Comparison of ENCODE assay signal across 22 cellular contexts in genomic region chr11:95994340-95994728, GRCh38.
"Had no signal": no experiment of that assay in that cellular context is flagged by ENCODE, and none has a peak within 500 bp of the region (broad histone marks: within the 10 kb centered on the region; RNA-seq: fewer than 3 reads in every experiment).

No MANE protein-coding gene starts in this region.

- H3K27ac ChIP-seq: ascending aorta, breast epithelium, gastrocnemius medialis, heart left ventricle, lower lobe of right lung, SK-N-MC, skin epidermis had no signal

- H3K36me3 ChIP-seq: ascending aorta, breast epithelium, gastrocnemius medialis, lower lobe of right lung had no signal

- H3K4me3 ChIP-seq: ascending aorta, breast epithelium, gastrocnemius medialis, heart left ventricle, lower lobe of right lung, SK-N-MC, skin epidermis, upper lobe of left lung had no signal

- H3K9me3 ChIP-seq: ascending aorta, breast epithelium, gastrocnemius medialis, heart left ventricle, lower lobe of right lung, upper lobe of left lung had no signal

- H3K27me3 ChIP-seq: ascending aorta, breast epithelium, gastrocnemius medialis, heart left ventricle, upper lobe of left lung had no signal

- ATAC-seq: activated CD8-positive, alpha-beta memory T cell treated with anti-CD3 and anti-CD28 coated beads, Interleukin-2, amount 10 ng/mL, durations not matched to agents 7 days and 5 days; activated T-cell treated with anti-CD3 and anti-CD28 coated beads, Interleukin-2, amount 50 U/mL, for 4 hours; gastrocnemius medialis; heart left ventricle; left cardiac atrium; natural killer cell had no signal

- DNase-seq: activated CD4-positive, alpha-beta memory T cell treated with anti-CD3 and anti-CD28 coated beads for 36 hours; activated CD8-positive, alpha-beta memory T cell treated with anti-CD3 and anti-CD28 coated beads, Interleukin-2, amount 10 ng/mL, durations not matched to agents 7 days and 5 days; activated gamma-delta T cell treated with Interleukin-2 at 50 U/mL for 16 hours; activated T-cell treated with anti-CD3 and anti-CD28 coated beads, Interleukin-2, amount 50 U/mL, for 4 hours; endodermal cell; erythroblast; gastrocnemius medialis; heart left ventricle; left cardiac atrium; lower lobe of right lung; natural killer cell; occipital lobe; right cardiac atrium; stimulated activated CD4-positive, alpha-beta T cell treated with anti-CD3 and anti-CD28 coated beads, Interleukin-4, amount 100 ng/mL, for 4 hours; stimulated activated CD8-positive, alpha-beta memory T cell treated with anti-CD3 and anti-CD28 coated beads, Interleukin-4, amount 100 ng/mL, for 48 hours; stimulated activated naive CD4-positive, alpha-beta T cell treated with Interleukin-2 at 50 U/mL for 16 hours; T-helper 1 cell; upper lobe of left lung had no signal
